In the genomic region with DNA sequence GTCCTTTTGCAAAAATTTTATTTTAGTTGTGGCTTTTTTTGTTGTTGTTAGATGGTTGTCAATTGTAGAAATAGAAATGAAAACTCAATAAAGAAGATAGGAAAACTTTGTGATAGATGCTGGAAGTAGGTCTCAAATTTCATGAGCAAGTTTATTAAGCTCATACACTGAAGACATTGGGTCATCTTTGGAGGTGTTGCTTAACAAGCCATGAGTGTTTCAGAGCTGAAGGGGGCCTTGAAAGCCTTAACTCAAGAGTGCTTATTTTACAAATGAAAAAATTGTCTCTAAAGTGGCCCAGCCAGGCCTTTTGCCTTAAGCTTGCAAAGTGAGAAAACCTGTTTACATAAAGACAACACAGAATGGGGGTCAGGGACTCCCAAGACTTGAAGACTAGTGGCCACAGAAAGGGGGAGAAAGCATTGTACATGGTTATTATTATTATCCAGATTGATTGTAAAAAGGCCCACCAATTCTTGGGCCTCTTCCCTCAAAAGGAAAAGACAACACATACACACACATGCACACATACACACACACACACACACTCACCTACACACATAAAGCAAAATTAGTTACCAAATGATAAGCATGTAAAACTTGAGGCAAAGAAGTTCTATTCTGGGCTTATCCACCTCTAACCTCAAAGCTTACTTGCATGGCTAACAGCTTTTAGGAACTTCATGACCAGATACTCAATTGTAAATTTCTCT, we compare ENCODE assay signal across 20 cellular contexts. TPM values are rescaled to one million over a fixed set of nuclear protein-coding genes. Genes with fewer than 3 reads are reported as not detected.
A peak's percentile ranks its signal among the peaks of the same experiment; 100 is the strongest.
DNase-seq lines count a peak whose midpoint lies in the region; ATAC-seq lines count a peak whose summit lies in the region.
"Had no signal": no experiment of that assay in that cellular context is flagged by ENCODE, and none has a peak within 500 bp of the region (broad histone marks: within the 10 kb centered on the region; RNA-seq: fewer than 3 reads in every experiment).

No MANE protein-coding gene starts in this region.

- in situ Hi-C loops in ACHN (cut with HindIII; ENCODE audit: low pct_ligation_motif_present, low pct_unique_long_range_greater_than_20kb, low sequenced_read_pairs): no loop called here

- DNase-seq in DMS53 (lab: John Stamatoyannopoulos, UW): peak; percentile 19
- DNase-seq in DMS53 treated with DMSO at 0.1 percent for 48 hours (lab: John Stamatoyannopoulos, UW; ENCODE audit: unreplicated experiment): no peak
- DNase-seq in amniotic epithelial cell (ENCODE audit: low read depth): peak; percentile 44
- DNase-seq in ACHN: no peak
- no peak for DNase-seq in NCI-H748 (lab: John Stamatoyannopoulos, UW; ENCODE audit: unreplicated experiment)
- DNase-seq in NCI-H345 (lab: John Stamatoyannopoulos, UW): no peak
- DNase-seq: activated naive CD4-positive, alpha-beta T cell; C1 segment of cervical spinal cord; gastrocnemius medialis; left ventricle myocardium superior; NCI-H1105; SHP77; stimulated activated CD4-positive, alpha-beta T cell treated with anti-CD3 and anti-CD28 coated beads, Interleukin-4, amount 100 ng/mL, for 4 hours had no signal

- peak overlapping the region; percentile 67 for H3K27ac ChIP-seq in urinary bladder (ENCODE audit: low read depth)
- H3K27ac ChIP-seq: 22Rv1, gastrocnemius medialis, HL-60, tibial nerve had no signal

- peaks cover 1% of the 10 kb centered on the region for H3K4me1 ChIP-seq in urinary bladder (ENCODE audit: insufficient read depth)
- H3K4me1 ChIP-seq: tibial nerve had no signal

- H3K4me3 ChIP-seq in urinary bladder (ENCODE audit: low read depth, low read length): no peak overlapping the region
- H3K4me3 ChIP-seq: gastrocnemius medialis, K562, skin epidermis, tibial nerve had no signal

- H3K36me3 ChIP-seq in urinary bladder (ENCODE audit: insufficient read depth): no peaks in the 10 kb centered on the region
- H3K36me3 ChIP-seq: gastrocnemius medialis, tibial nerve had no signal

- peak; percentile 46 for ATAC-seq in HG02885 (IDR thresholded peaks at IDR 0.05; ENCODE audit: poor library complexity, unreplicated experiment)
- ATAC-seq: gastrocnemius medialis, K562, left ventricle myocardium superior had no signal

RNA-seq across cellular contexts. Expression of gene GLCCI1, which starts 49.7 kb away (rescaled TPM):
- 33.4 TPM for total RNA-seq in urinary bladder
- polyA plus RNA-seq in urinary bladder: 5.0 TPM

Comparison
In these comparisons a context has a peak if more than half of its experiments do, and no peak if none do; other contexts are left out.
1. DNase-seq: peak in DMS53 (single experiment) and amniotic epithelial cell (single experiment); none in DMS53 treated with DMSO at 0.1 percent for 48 hours (single experiment), ACHN (single experiment), NCI-H748 (single experiment) and NCI-H345 (single experiment).